Comparison of ENCODE assay signal across 11 cellular contexts in the genomic region with DNA sequence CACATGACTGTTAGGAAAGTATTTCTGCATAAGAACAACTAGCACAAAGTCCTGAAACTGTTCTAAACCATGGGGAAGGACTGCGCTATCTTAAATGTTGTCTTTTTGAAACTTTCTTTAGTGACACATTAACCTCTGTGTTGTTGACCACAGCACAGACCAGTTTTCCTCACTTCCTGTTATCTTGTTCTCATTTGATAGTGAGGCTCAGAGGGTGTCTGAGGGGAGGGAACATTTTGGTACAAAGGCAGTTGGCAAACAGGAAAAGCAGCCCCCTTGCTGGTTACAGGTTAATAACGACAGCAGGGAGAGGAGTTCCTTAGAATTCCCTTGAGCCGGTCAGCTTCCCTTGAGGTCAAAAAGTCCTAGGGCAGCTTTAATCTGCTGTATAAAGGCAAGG.
DNase-seq lines count a peak whose midpoint lies in the region; ATAC-seq and TF ChIP-seq lines count a peak whose summit lies in the region.
"Had no signal": no experiment of that assay in that cellular context is flagged by ENCODE, and none has a peak within 500 bp of the region (broad histone marks: within the 10 kb centered on the region; RNA-seq: fewer than 3 reads in every experiment).

No MANE protein-coding gene starts in this region.

- H3K36me3 ChIP-seq in endodermal cell (ENCODE audit: control insufficient read depth, insufficient read depth, low read length) = no peaks in the 10 kb centered on the region

- H3K4me1 Mint-ChIP-seq in endodermal cell = peaks cover 11% of the 10 kb centered on the region
- H3K4me1 Mint-ChIP-seq in activated T-helper 2 cell treated with anti-CD3 and anti-CD28 coated beads, Interferon-gamma antibody, Interleukin-2, Interleukin-4, amounts not matched to agents 10 μg/mL and 5 μg/mL and 100 μg/mL, durations not matched to agents 14 hours and 24 hours and 36 hours (ENCODE audit: low read depth) = no peaks in the 10 kb centered on the region
- H3K4me1 Mint-ChIP-seq: naive thymus-derived CD8-positive, alpha-beta T cell had no signal

- H3K27me3 Mint-ChIP-seq in endodermal cell (ENCODE audit: insufficient read depth) = peaks cover 1% of the 10 kb centered on the region
- H3K27me3 Mint-ChIP-seq in activated T-helper 2 cell treated with anti-CD3 and anti-CD28 coated beads, Interferon-gamma antibody, Interleukin-2, Interleukin-4, amounts not matched to agents 10 μg/mL and 5 μg/mL and 100 μg/mL, durations not matched to agents 14 hours and 24 hours and 36 hours (ENCODE audit: low read depth) = no peaks in the 10 kb centered on the region

- DNase-seq in endodermal cell (peak; percentile 79), dedifferentiated amniotic fluid mesenchymal stem cell (ENCODE audit: extremely low spot score) (no peak), NCI-H2081 (lab: John Stamatoyannopoulos, UW) (no peak)
- DNase-seq in activated T-helper 2 cell treated with anti-CD3 and anti-CD28 coated beads, Interferon-gamma antibody, Interleukin-2, Interleukin-4, amounts not matched to agents 10 μg/mL and 5 μg/mL and 100 μg/mL, durations not matched to agents 14 hours and 24 hours and 36 hours (ENCODE audit: low spot score) = no peak
- DNase-seq in central memory CD4-positive, alpha-beta T cell = no peak
- DNase-seq: erythroblast; naive thymus-derived CD8-positive, alpha-beta T cell had no signal

- H3K36me3 Mint-ChIP-seq in endodermal cell (ENCODE audit: low read depth) = peaks cover 2% of the 10 kb centered on the region
- no peaks in the 10 kb centered on the region for H3K36me3 Mint-ChIP-seq in activated T-helper 2 cell treated with anti-CD3 and anti-CD28 coated beads, Interferon-gamma antibody, Interleukin-2, Interleukin-4, amounts not matched to agents 10 μg/mL and 5 μg/mL and 100 μg/mL, durations not matched to agents 14 hours and 24 hours and 36 hours (ENCODE audit: low read depth)
- H3K36me3 Mint-ChIP-seq: naive thymus-derived CD8-positive, alpha-beta T cell had no signal

- peak; percentile 79 for ATAC-seq in GM18499 (IDR thresholded peaks at IDR 0.05; ENCODE audit: insufficient read depth, unreplicated experiment)
- peak; percentile 82 for ATAC-seq in GM21526 (IDR thresholded peaks at IDR 0.05; ENCODE audit: low FRiP score, unreplicated experiment)
- ATAC-seq in HG03354 (IDR thresholded peaks at IDR 0.05; ENCODE audit: poor library complexity, severe bottlenecking, unreplicated experiment) = peak; percentile 99
- ATAC-seq: naive thymus-derived CD8-positive, alpha-beta T cell had no signal

- H3K27ac Mint-ChIP-seq in endodermal cell = peak overlapping the region; percentile 77
- H3K27ac Mint-ChIP-seq in activated T-helper 2 cell treated with anti-CD3 and anti-CD28 coated beads, Interferon-gamma antibody, Interleukin-2, Interleukin-4, amounts not matched to agents 10 μg/mL and 5 μg/mL and 100 μg/mL, durations not matched to agents 14 hours and 24 hours and 36 hours = no peak overlapping the region
- H3K27ac Mint-ChIP-seq: naive thymus-derived CD8-positive, alpha-beta T cell had no signal

- H3K4me3 ChIP-seq in endodermal cell (ENCODE audit: low read length) = peak overlapping the region; percentile 27

- WGBS in endodermal cell (ENCODE audit: insufficient coverage in 1 of 2, insufficient read length in 1 of 2), 2 experiments = 27 to 30% methylated on average over 3 of the region's 3 CpGs

- H3K9ac ChIP-seq in endodermal cell (ENCODE audit: extremely low read depth, low read length, poor library complexity, severe bottlenecking) = no peak overlapping the region

- H3K9me3 Mint-ChIP-seq in endodermal cell = peaks cover 4% of the 10 kb centered on the region
- H3K9me3 Mint-ChIP-seq in activated T-helper 2 cell treated with anti-CD3 and anti-CD28 coated beads, Interferon-gamma antibody, Interleukin-2, Interleukin-4, amounts not matched to agents 10 μg/mL and 5 μg/mL and 100 μg/mL, durations not matched to agents 14 hours and 24 hours and 36 hours = peaks cover 7% of the 10 kb centered on the region

- H3K27ac ChIP-seq in endodermal cell (ENCODE audit: low read depth, low read length) = no peak overlapping the region
- H3K27ac ChIP-seq: C4-2B had no signal

- TF ChIP-seq CTCF in endodermal cell (conservative IDR thresholded peaks at IDR 0.05) = no peak

- intact Hi-C loops in activated T-helper 2 cell treated with anti-CD3 and anti-CD28 coated beads, Interferon-gamma antibody, Interleukin-2, Interleukin-4, amounts not matched to agents 10 μg/mL and 5 μg/mL and 100 μg/mL, durations not matched to agents 14 hours and 24 hours and 36 hours (cut with micrococcal nuclease) = no loop called here

- no peaks in the 10 kb centered on the region for H3K4me1 ChIP-seq in endodermal cell (ENCODE audit: control insufficient read depth, insufficient read depth, low read length)

- no peaks in the 10 kb centered on the region for H3K27me3 ChIP-seq in endodermal cell (ENCODE audit: control insufficient read depth, insufficient read depth, low read length, poor library complexity, severe bottlenecking)

- peaks cover 12% of the 10 kb centered on the region for H3K9me3 ChIP-seq in endodermal cell (ENCODE audit: control insufficient read depth, low read length)

- peak overlapping the region; percentile 25 for H3K4me3 Mint-ChIP-seq in endodermal cell
- H3K4me3 Mint-ChIP-seq in activated T-helper 2 cell treated with anti-CD3 and anti-CD28 coated beads, Interferon-gamma antibody, Interleukin-2, Interleukin-4, amounts not matched to agents 10 μg/mL and 5 μg/mL and 100 μg/mL, durations not matched to agents 14 hours and 24 hours and 36 hours (ENCODE audit: low read depth) = no peak overlapping the region
- H3K4me3 Mint-ChIP-seq: naive thymus-derived CD8-positive, alpha-beta T cell had no signal
